ENCODE assay signal across 1 cellular context in the genomic region with DNA sequence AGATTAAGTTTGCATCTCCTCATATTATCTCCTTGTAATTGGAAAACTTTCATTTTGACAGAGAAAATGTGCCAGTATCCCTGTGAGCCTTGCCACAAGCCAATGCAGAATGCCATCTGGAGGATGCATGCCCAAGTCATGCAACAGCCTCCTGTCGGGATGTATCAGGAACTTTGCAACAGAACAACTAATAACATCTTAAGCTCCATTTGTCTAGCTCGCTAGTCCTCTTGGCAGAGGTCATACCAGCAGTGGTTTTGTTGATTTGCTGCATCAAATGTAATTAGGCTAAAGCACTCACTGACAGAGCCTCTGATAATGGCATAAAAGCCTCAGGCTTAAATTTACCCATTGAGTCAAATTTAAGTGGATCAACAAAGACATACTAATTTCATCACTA.
A peak's percentile ranks its signal among the peaks of the same experiment; 100 is the strongest.
TF ChIP-seq lines count a peak whose summit lies in the region.

No MANE protein-coding gene starts in this region.

TF ChIP-seq in SK-N-SH treated with all-trans-retinoic acid at 6 μM for 48 hours, 23 proteins besides CTCF, POLR2A, EP300 and RAD21 (continued from another document):
- TF ChIP-seq, protein P1, sequence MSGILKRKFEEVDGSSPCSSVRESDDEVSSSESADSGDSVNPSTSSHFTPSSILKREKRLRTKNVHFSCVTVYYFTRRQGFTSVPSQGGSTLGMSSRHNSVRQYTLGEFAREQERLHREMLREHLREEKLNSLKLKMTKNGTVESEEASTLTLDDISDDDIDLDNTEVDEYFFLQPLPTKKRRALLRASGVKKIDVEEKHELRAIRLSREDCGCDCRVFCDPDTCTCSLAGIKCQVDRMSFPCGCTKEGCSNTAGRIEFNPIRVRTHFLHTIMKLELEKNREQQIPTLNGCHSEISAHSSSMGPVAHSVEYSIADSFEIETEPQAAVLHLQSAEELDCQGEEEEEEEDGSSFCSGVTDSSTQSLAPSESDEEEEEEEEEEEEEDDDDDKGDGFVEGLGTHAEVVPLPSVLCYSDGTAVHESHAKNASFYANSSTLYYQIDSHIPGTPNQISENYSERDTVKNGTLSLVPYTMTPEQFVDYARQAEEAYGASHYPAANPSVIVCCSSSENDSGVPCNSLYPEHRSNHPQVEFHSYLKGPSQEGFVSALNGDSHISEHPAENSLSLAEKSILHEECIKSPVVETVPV (CRISPR knock-in tag; IDR thresholded peaks at IDR 0.05), result 0 out of 2 replicates have a peak, but pooled peaks have one; percentile 37
- TF ChIP-seq ZNF70 (CRISPR knock-in tag; IDR thresholded peaks at IDR 0.05) (0 out of 2 replicates have a peak, but pooled peaks have one; percentile 30), ZC3H10 (CRISPR knock-in tag; IDR thresholded peaks at IDR 0.05) (peak; percentile 70; the same call in 1 of the 2 replicates)
TF ChIP-seq in SK-N-SH treated with all-trans-retinoic acid at 6 μM for 48 hours: peak in this region for 7.
